8 cellular contexts compared by ENCODE assay signal in the genomic region with DNA sequence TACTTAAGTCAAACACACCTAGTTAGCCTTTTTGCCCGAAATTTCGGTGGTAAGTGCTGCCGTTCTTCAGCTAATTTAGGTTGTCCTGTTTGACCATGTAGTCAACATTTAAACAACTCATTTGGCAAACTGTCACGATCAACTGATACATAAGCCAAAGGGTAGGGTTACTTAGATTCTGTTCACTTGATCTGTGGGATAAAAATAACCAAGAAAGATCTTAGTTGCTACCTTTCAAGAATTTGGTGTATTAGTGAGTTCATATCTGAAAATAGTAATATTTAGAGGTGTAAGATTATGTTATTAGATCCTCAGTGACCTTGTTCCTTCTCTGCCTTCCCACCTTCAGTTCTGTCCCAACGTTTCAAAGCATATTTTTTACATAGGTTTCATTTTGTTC. TPM values are rescaled to one million over a fixed set of nuclear protein-coding genes. Genes with fewer than 3 reads are reported as not detected.
DNase-seq lines count a peak whose midpoint lies in the region; ATAC-seq and TF ChIP-seq lines count a peak whose summit lies in the region.

No MANE protein-coding gene starts in this region.

- H3K9me3 ChIP-seq in vagina = no peaks in the 10 kb centered on the region

- intact Hi-C loops in activated CD4-positive, alpha-beta T cell treated with anti-CD3 and anti-CD28 coated beads for 36 hours (cut with DNase I, micrococcal nuclease) = no loop called here
- intact Hi-C loops in vagina (cut with DNase I) = no loop called here

- H3K27ac Mint-ChIP-seq in activated CD4-positive, alpha-beta T cell treated with anti-CD3 and anti-CD28 coated beads for 36 hours = peak overlapping the region; percentile 89
- peak overlapping the region; percentile 43 for H3K27ac Mint-ChIP-seq in activated naive CD8-positive, alpha-beta T cell treated with anti-CD3 and anti-CD28 coated beads for 36 hours
- H3K27ac Mint-ChIP-seq in immature natural killer cell = peak overlapping the region; percentile 75 to 99 (median 96)
- H3K27ac Mint-ChIP-seq in stimulated activated naive B cell treated with anti-CD40 and anti-IgM and Interleukin-4, amounts not matched to agents 10 μg/mL and 1 μg/mL and 100 μg/mL, for 72 hours = no peak overlapping the region

- peaks cover 51% of the 10 kb centered on the region for H3K36me3 Mint-ChIP-seq in activated CD4-positive, alpha-beta T cell treated with anti-CD3 and anti-CD28 coated beads for 36 hours (ENCODE audit: low read depth)
- peaks cover 40% of the 10 kb centered on the region for H3K36me3 Mint-ChIP-seq in activated naive CD8-positive, alpha-beta T cell treated with anti-CD3 and anti-CD28 coated beads for 36 hours
- peaks cover 0 to 1% (median 0%) of the 10 kb centered on the region in 3 donors for H3K36me3 Mint-ChIP-seq in immature natural killer cell
- peaks cover 15 to 32% of the 10 kb centered on the region in 2 donors for H3K36me3 Mint-ChIP-seq in stimulated activated naive B cell treated with anti-CD40 and anti-IgM and Interleukin-4, amounts not matched to agents 10 μg/mL and 1 μg/mL and 100 μg/mL, for 72 hours

- H3K27me3 Mint-ChIP-seq in activated CD4-positive, alpha-beta T cell treated with anti-CD3 and anti-CD28 coated beads for 36 hours = no peaks in the 10 kb centered on the region
- H3K27me3 Mint-ChIP-seq in activated naive CD8-positive, alpha-beta T cell treated with anti-CD3 and anti-CD28 coated beads for 36 hours = no peaks in the 10 kb centered on the region
- peaks cover 7 to 15% (median 11%) of the 10 kb centered on the region in 3 donors for H3K27me3 Mint-ChIP-seq in immature natural killer cell (ENCODE audit: low read depth in 3 of 3)
- no peaks in the 10 kb centered on the region for H3K27me3 Mint-ChIP-seq in stimulated activated naive B cell treated with anti-CD40 and anti-IgM and Interleukin-4, amounts not matched to agents 10 μg/mL and 1 μg/mL and 100 μg/mL, for 72 hours

- no peaks in the 10 kb centered on the region for H3K27me3 ChIP-seq in vagina

- no peak for DNase-seq in activated CD4-positive, alpha-beta T cell treated with anti-CD3 and anti-CD28 coated beads for 36 hours
- DNase-seq in activated CD4-positive, alpha-beta T cell treated with anti-CD3 and anti-CD28 coated beads, Interleukin-2, amount 50 U/mL, for 4 hours = no peak
- DNase-seq in activated naive CD8-positive, alpha-beta T cell treated with anti-CD3 and anti-CD28 coated beads for 36 hours = no peak
- no peak for DNase-seq in immature natural killer cell
- DNase-seq in stimulated activated naive B cell treated with anti-CD40 and anti-IgM and Interleukin-4, amounts not matched to agents 10 μg/mL and 1 μg/mL and 100 μg/mL, for 72 hours = no peak
- no peak for DNase-seq in vagina (ENCODE audit: extremely low spot score in 2 of 2)
- no peak for DNase-seq in germinal center (ENCODE audit: low spot score)

- peak overlapping the region in 1 of 2 donors; percentile 68 for H3K4me3 ChIP-seq in vagina

- no peak for ATAC-seq in activated CD4-positive, alpha-beta T cell treated with anti-CD3 and anti-CD28 coated beads for 36 hours
- no peak for ATAC-seq in stimulated activated naive B cell treated with anti-CD40 and anti-IgM and Interleukin-4, amounts not matched to agents 10 μg/mL and 1 μg/mL and 100 μg/mL, for 72 hours (replicated peaks)
- no peak for ATAC-seq in GM19455 (IDR thresholded peaks at IDR 0.05; ENCODE audit: unreplicated experiment)

- no peaks in the 10 kb centered on the region for H3K9me3 Mint-ChIP-seq in activated CD4-positive, alpha-beta T cell treated with anti-CD3 and anti-CD28 coated beads for 36 hours (ENCODE audit: low read depth)
- H3K9me3 Mint-ChIP-seq in activated naive CD8-positive, alpha-beta T cell treated with anti-CD3 and anti-CD28 coated beads for 36 hours = no peaks in the 10 kb centered on the region
- H3K9me3 Mint-ChIP-seq in immature natural killer cell = no peaks in the 10 kb centered on the region
- no peaks in the 10 kb centered on the region for H3K9me3 Mint-ChIP-seq in stimulated activated naive B cell treated with anti-CD40 and anti-IgM and Interleukin-4, amounts not matched to agents 10 μg/mL and 1 μg/mL and 100 μg/mL, for 72 hours

- no peaks in the 10 kb centered on the region for H3K36me3 ChIP-seq in vagina

- POLR2A ChIA-PET in activated CD4-positive, alpha-beta T cell treated with anti-CD3 and anti-CD28 coated beads for 36 hours (lab: Charles Lee) = no interaction called here

- TF ChIP-seq POLR2A in vagina (IDR thresholded peaks at IDR 0.05) = no peak

- H3K4me1 ChIP-seq in vagina = peaks cover 61% of the 10 kb centered on the region

- CTCF ChIA-PET in activated CD4-positive, alpha-beta T cell treated with anti-CD3 and anti-CD28 coated beads for 36 hours (lab: Charles Lee) = interaction anchor here (0.7 to 1.7 kb wide), 7 partner anchors 11 to 113 kb away, joined by 3 to 5 read pairs (median 3); no protein-coding TSS in a partner anchor

- peak overlapping the region; percentile 94 for H3K4me3 Mint-ChIP-seq in activated CD4-positive, alpha-beta T cell treated with anti-CD3 and anti-CD28 coated beads for 36 hours
- H3K4me3 Mint-ChIP-seq in activated naive CD8-positive, alpha-beta T cell treated with anti-CD3 and anti-CD28 coated beads for 36 hours = peak overlapping the region; percentile 95
- peak overlapping the region; percentile 94 to 97 (median 94) for H3K4me3 Mint-ChIP-seq in immature natural killer cell
- peak overlapping the region; percentile 96 to 99 for H3K4me3 Mint-ChIP-seq in stimulated activated naive B cell treated with anti-CD40 and anti-IgM and Interleukin-4, amounts not matched to agents 10 μg/mL and 1 μg/mL and 100 μg/mL, for 72 hours

- no peak for TF ChIP-seq CTCF in vagina (IDR thresholded peaks at IDR 0.05)

- peaks cover 67% of the 10 kb centered on the region for H3K4me1 Mint-ChIP-seq in activated CD4-positive, alpha-beta T cell treated with anti-CD3 and anti-CD28 coated beads for 36 hours
- H3K4me1 Mint-ChIP-seq in activated naive CD8-positive, alpha-beta T cell treated with anti-CD3 and anti-CD28 coated beads for 36 hours = peaks cover 63% of the 10 kb centered on the region
- peaks cover 86 to 92% of the 10 kb centered on the region in 2 donors for H3K4me1 Mint-ChIP-seq in immature natural killer cell
- peaks cover 33 to 50% of the 10 kb centered on the region in 2 donors for H3K4me1 Mint-ChIP-seq in stimulated activated naive B cell treated with anti-CD40 and anti-IgM and Interleukin-4, amounts not matched to agents 10 μg/mL and 1 μg/mL and 100 μg/mL, for 72 hours

- no peak overlapping the region for H3K27ac ChIP-seq in vagina

RNA-seq across cellular contexts. Expression of a gene that starts 2.0 kb away (rescaled TPM):
- 10 to 100 TPM; 32.0 to 35.7 TPM for total RNA-seq in activated CD4-positive, alpha-beta T cell treated with anti-CD3 and anti-CD28 coated beads for 36 hours
- 10 to 100 TPM; 25.8 to 25.9 TPM for total RNA-seq in activated naive CD8-positive, alpha-beta T cell treated with anti-CD3 and anti-CD28 coated beads for 36 hours
- 10 to 100 TPM; 21.9 to 31.1 (median 25.3) TPM for polyA plus RNA-seq in immature natural killer cell
- total RNA-seq in vagina = 36.3 TPM
